In the genomic region with DNA sequence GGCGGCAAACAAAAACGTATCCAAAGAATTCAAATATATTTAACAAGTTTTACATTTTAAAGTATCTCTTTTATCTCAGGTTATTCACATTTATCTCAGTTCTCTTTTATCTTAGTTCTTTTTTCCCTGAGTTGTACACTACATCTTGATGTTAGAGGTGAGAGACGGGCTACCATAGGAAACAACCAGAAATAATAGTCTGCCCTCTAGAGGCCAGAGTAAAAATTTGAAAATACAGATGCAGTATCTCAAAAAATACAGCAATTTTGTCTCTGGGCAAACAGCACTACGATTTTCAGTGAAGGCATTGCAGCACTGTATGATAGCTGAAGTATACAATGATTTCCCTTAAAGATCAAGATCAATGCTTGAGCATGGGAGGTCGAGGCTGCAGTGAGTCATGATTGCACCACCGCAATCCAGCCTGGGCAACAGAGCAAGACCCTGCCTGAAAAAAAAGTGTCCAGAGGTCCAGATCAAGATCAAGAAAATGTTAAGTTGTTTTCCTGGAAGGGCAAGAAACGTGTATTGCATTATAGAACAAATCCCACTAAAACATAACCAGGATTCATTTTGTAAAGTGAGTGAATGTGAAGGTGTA, we compare ENCODE assay signal across 9 cellular contexts.
DNase-seq lines count a peak whose midpoint lies in the region; ATAC-seq, FAIRE-seq and TF ChIP-seq lines count a peak whose summit lies in the region.
"Had no signal": no experiment of that assay in that cellular context is flagged by ENCODE, and none has a peak within 500 bp of the region (broad histone marks: within the 10 kb centered on the region; RNA-seq: fewer than 3 reads in every experiment).

No MANE protein-coding gene starts in this region.

- no peak for FAIRE-seq in HTR-8/SVneo (lab: Jason Lieb, UNC)

- POLR2A ChIA-PET in RWPE1 (lab: Yijun Ruan, JAX; ENCODE audit: low non-redundant PET), result no interaction called here

- H3K27ac Mint-ChIP-seq in CD14-positive monocyte, result peak overlapping the region in 5 of 7 donors; percentile 43 to 91 (median 76)

- TF ChIP-seq CTCF in CD14-positive monocyte (IDR thresholded peaks at IDR 0.05) (peak; percentile 77), RWPE1 (conservative IDR thresholded peaks at IDR 0.05; ENCODE audit: low read depth) (peak; percentile 72), fibroblast of mammary gland (conservative IDR thresholded peaks at IDR 0.05; ENCODE audit: control insufficient read depth, insufficient read depth, low read depth, low read length) (peak; percentile 67), retinal pigment epithelial cell (conservative IDR thresholded peaks at IDR 0.05; ENCODE audit: low read depth, low read length) (peak; percentile 67)

- no peaks in the 10 kb centered on the region for H3K9me3 Mint-ChIP-seq in CD14-positive monocyte

- H3K4me3 ChIP-seq in fibroblast of mammary gland (ENCODE audit: control insufficient read depth, low read depth, low read length) (no peak overlapping the region), retinal pigment epithelial cell (ENCODE audit: low read length) (no peak overlapping the region)

- ATAC-seq in GM18520 (IDR thresholded peaks at IDR 0.05; ENCODE audit: unreplicated experiment), result peak; percentile 35

- intact Hi-C loops in CD14-positive monocyte (cut with micrococcal nuclease), result loop anchor here in 1 of 2 donors (10.0 kb wide), 1 partner anchor 124 kb away; no protein-coding TSS in a partner anchor

- H3K27ac ChIP-seq in RWPE1, result no peak overlapping the region

- no peaks in the 10 kb centered on the region for H3K36me3 Mint-ChIP-seq in CD14-positive monocyte

- H3K27me3 Mint-ChIP-seq in CD14-positive monocyte (ENCODE audit: low read depth in 3 of 3), result peaks cover 0 to 4% (median 0%) of the 10 kb centered on the region in 3 donors

- peaks cover 17% of the 10 kb centered on the region for H3K4me1 Mint-ChIP-seq in CD14-positive monocyte

- CTCF ChIA-PET in RWPE1 (lab: Yijun Ruan, JAX), result interaction anchor here (0.6 to 1.0 kb wide), 5 partner anchors 13 to 1327 kb away, joined by 3 to 5 read pairs (median 3); no protein-coding TSS in a partner anchor

- peak overlapping the region; percentile 3 to 27 for H3K4me3 Mint-ChIP-seq in CD14-positive monocyte

- no peak for DNase-seq in CD14-positive monocyte (ENCODE audit: low spot score)
- peak; percentile 34 for DNase-seq in HTR-8/SVneo (ENCODE audit: insufficient read length, low spot score)
- peak; percentile 30 for DNase-seq in RWPE1 (ENCODE audit: low spot score)
- DNase-seq in fibroblast of mammary gland (ENCODE audit: low read depth), result peak; percentile 25
- no peak for DNase-seq in retinal pigment epithelial cell (ENCODE audit: low read depth)
- DNase-seq in activated CD8-positive, alpha-beta memory T cell treated with anti-CD3 and anti-CD28 coated beads, Interleukin-2, amount 50 U/mL, for 48 hours, result no peak
- no peak for DNase-seq in NCI-H1048 (lab: John Stamatoyannopoulos, UW)
- DNase-seq: left cardiac atrium had no signal

Comparison
In these comparisons a context has a peak if more than half of its experiments do, and no peak if none do; other contexts are left out.
1. DNase-seq: peak in HTR-8/SVneo (single experiment), RWPE1 (single experiment) and fibroblast of mammary gland (single experiment); none in CD14-positive monocyte (single experiment), retinal pigment epithelial cell (single experiment), activated CD8-positive, alpha-beta memory T cell treated with anti-CD3 and anti-CD28 coated beads, Interleukin-2, amount 50 U/mL, for 48 hours (single experiment) and NCI-H1048 (single experiment).
2. Peak in every context shown above with its lines, with median percentiles within 50 percentile points of each other: CTCF ChIP-seq.